In the genomic region with DNA sequence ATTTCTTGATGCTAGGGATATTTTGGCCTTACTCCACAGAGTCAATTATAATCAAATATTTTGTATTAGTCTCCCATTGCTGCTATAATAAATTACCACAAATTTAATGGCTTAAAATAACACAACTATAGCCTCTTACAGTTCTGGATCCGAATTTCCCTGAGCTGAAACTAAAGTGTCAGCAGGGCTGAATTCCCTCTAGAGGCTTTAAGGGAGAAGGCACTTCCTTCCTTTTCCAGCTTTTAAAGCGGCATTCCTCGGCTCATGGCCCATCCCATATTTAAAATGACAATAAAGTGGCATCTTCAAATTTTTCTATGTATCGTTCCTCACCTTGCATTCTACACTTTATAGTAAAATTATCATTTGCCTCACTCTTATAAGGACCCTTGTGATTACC, we compare ENCODE assay signal across 20 cellular contexts.
"Had no signal": no experiment of that assay in that cellular context is flagged by ENCODE, and none has a peak within 500 bp of the region (broad histone marks: within the 10 kb centered on the region; RNA-seq: fewer than 3 reads in every experiment).

No MANE protein-coding gene starts in this region.

- H3K4me1 Mint-ChIP-seq: activated CD4-positive, alpha-beta T cell treated with anti-CD3 and anti-CD28 coated beads for 36 hours; activated naive CD8-positive, alpha-beta T cell treated with anti-CD3 and anti-CD28 coated beads, Interleukin-2, amount 10 ng/mL, durations not matched to agents 7 days and 5 days had no signal

- H3K9ac ChIP-seq: SK-N-SH had no signal

- H3K9me3 ChIP-seq: adrenal gland, SK-N-SH had no signal

- H3K4me2 ChIP-seq: SK-N-SH had no signal

- H3K4me1 ChIP-seq: adrenal gland had no signal

- H3K36me3 Mint-ChIP-seq: activated naive CD8-positive, alpha-beta T cell treated with anti-CD3 and anti-CD28 coated beads, Interleukin-2, amount 10 ng/mL, durations not matched to agents 7 days and 5 days had no signal

- H3K36me3 ChIP-seq: adrenal gland had no signal

- DNase-seq: activated CD4-positive, alpha-beta T cell treated with anti-CD3 and anti-CD28 coated beads for 36 hours; activated CD8-positive, alpha-beta memory T cell treated with anti-CD3 and anti-CD28 coated beads, Interleukin-2, amount 50 U/mL, for 4 hours; activated CD8-positive, alpha-beta T cell treated with anti-CD3 and anti-CD28 coated beads for 36 hours; activated naive CD4-positive, alpha-beta T cell treated with anti-CD3 and anti-CD28 coated beads, Interleukin-2, amount 50 U/mL, for 16 hours; activated naive CD8-positive, alpha-beta T cell treated with anti-CD3 and anti-CD28 coated beads, Interleukin-2, amount 10 ng/mL, durations not matched to agents 7 days and 5 days; adrenal gland; anterior cingulate cortex; KG1; NCI-H1092; NCI-H1417; NCI-H2029; NCI-H2107; NCI-H2171 treated with DMSO at 0.1 percent for 48 hours; NCI-H226; NCI-H526; NCI-H774; SHP77 treated with DMSO at 0.1 percent for 48 hours; SK-N-SH; T-helper 1 cell had no signal

- H3K27ac Mint-ChIP-seq: activated CD4-positive, alpha-beta T cell treated with anti-CD3 and anti-CD28 coated beads for 36 hours; activated CD8-positive, alpha-beta T cell treated with anti-CD3 and anti-CD28 coated beads for 36 hours; activated naive CD8-positive, alpha-beta T cell treated with anti-CD3 and anti-CD28 coated beads, Interleukin-2, amount 10 ng/mL, durations not matched to agents 7 days and 5 days had no signal

- H3K27me3 ChIP-seq: adrenal gland had no signal

- H3K27ac ChIP-seq: adrenal gland, VCaP had no signal

- H3K27me3 Mint-ChIP-seq: activated CD4-positive, alpha-beta T cell treated with anti-CD3 and anti-CD28 coated beads for 36 hours; activated CD8-positive, alpha-beta T cell treated with anti-CD3 and anti-CD28 coated beads for 36 hours; activated naive CD8-positive, alpha-beta T cell treated with anti-CD3 and anti-CD28 coated beads, Interleukin-2, amount 10 ng/mL, durations not matched to agents 7 days and 5 days had no signal

- H3K4me3 Mint-ChIP-seq: activated CD4-positive, alpha-beta T cell treated with anti-CD3 and anti-CD28 coated beads for 36 hours; activated CD8-positive, alpha-beta T cell treated with anti-CD3 and anti-CD28 coated beads for 36 hours; activated naive CD8-positive, alpha-beta T cell treated with anti-CD3 and anti-CD28 coated beads, Interleukin-2, amount 10 ng/mL, durations not matched to agents 7 days and 5 days had no signal

- H3K4me3 ChIP-seq: adrenal gland had no signal
